In genomic region chr17:73912360-73912746, GRCh38 we compare ENCODE assay signal across 1 cellular context.
TF ChIP-seq lines count a peak whose summit lies in the region.

No MANE protein-coding gene starts in this region.

TF ChIP-seq in K562, 482 proteins besides CTCF, POLR2A, EP300 and RAD21 (continued from another document):
- TF ChIP-seq ZNF512 (tag; IDR thresholded peaks at IDR 0.05), result peak; percentile 69
TF ChIP-seq in K562: peak in this region for 1.
